25 cellular contexts compared by ENCODE assay signal in genomic region chr9:88759374-88759773, GRCh38.
"Had no signal": no experiment of that assay in that cellular context is flagged by ENCODE, and none has a peak within 500 bp of the region (broad histone marks: within the 10 kb centered on the region; RNA-seq: fewer than 3 reads in every experiment).

No MANE protein-coding gene starts in this region.

- H3K36me3 ChIP-seq: gastrocnemius medialis, left lung, tibial artery, vagina had no signal

- H3K27ac ChIP-seq: body of pancreas, gastrocnemius medialis, left lung, tibial artery, vagina had no signal

- H3K4me3 ChIP-seq: body of pancreas, gastrocnemius medialis, left lung, tibial artery, vagina had no signal

- H3K27me3 ChIP-seq: body of pancreas, gastrocnemius medialis, left lung, tibial artery, vagina had no signal

- H3K4me3 Mint-ChIP-seq: activated CD4-positive, alpha-beta memory T cell treated with anti-CD3 and anti-CD28 coated beads, Interleukin-2, amount 10 ng/mL, durations not matched to agents 7 days and 5 days; activated CD4-positive, alpha-beta T cell treated with anti-CD3 and anti-CD28 coated beads for 36 hours; activated CD8-positive, alpha-beta memory T cell treated with anti-CD3 and anti-CD28 coated beads, Interleukin-2, amount 10 ng/mL, durations not matched to agents 7 days and 5 days; activated naive CD8-positive, alpha-beta T cell treated with anti-CD3 and anti-CD28 coated beads, Interleukin-2, amount 10 ng/mL, durations not matched to agents 7 days and 5 days; memory B cell; naive thymus-derived CD8-positive, alpha-beta T cell; T-helper 2 cell treated with Interferon-gamma antibody and Interleukin-4, amounts not matched to agents 5 μg/mL and 100 μg/mL, for 36 hours; WTC11 had no signal

- H3K9me3 Mint-ChIP-seq: activated CD4-positive, alpha-beta memory T cell treated with anti-CD3 and anti-CD28 coated beads, Interleukin-2, amount 10 ng/mL, durations not matched to agents 7 days and 5 days; activated naive CD8-positive, alpha-beta T cell treated with anti-CD3 and anti-CD28 coated beads, Interleukin-2, amount 10 ng/mL, durations not matched to agents 7 days and 5 days; activated T-helper 2 cell treated with anti-CD3 and anti-CD28 coated beads, Interferon-gamma antibody, Interleukin-2, Interleukin-4, amounts not matched to agents 10 μg/mL and 5 μg/mL and 100 μg/mL, durations not matched to agents 14 hours and 24 hours and 36 hours; T-helper 2 cell treated with Interferon-gamma antibody and Interleukin-4, amounts not matched to agents 5 μg/mL and 100 μg/mL, for 36 hours; WTC11 had no signal

- H3K9me3 ChIP-seq: body of pancreas, gastrocnemius medialis, left lung, tibial artery, vagina had no signal

- H3K27ac Mint-ChIP-seq: activated CD4-positive, alpha-beta memory T cell treated with anti-CD3 and anti-CD28 coated beads, Interleukin-2, amount 10 ng/mL, durations not matched to agents 7 days and 5 days; activated CD4-positive, alpha-beta T cell treated with anti-CD3 and anti-CD28 coated beads for 36 hours; activated CD8-positive, alpha-beta memory T cell treated with anti-CD3 and anti-CD28 coated beads, Interleukin-2, amount 10 ng/mL, durations not matched to agents 7 days and 5 days; activated naive CD8-positive, alpha-beta T cell treated with anti-CD3 and anti-CD28 coated beads, Interleukin-2, amount 10 ng/mL, durations not matched to agents 7 days and 5 days; activated T-helper 2 cell treated with anti-CD3 and anti-CD28 coated beads, Interferon-gamma antibody, Interleukin-2, Interleukin-4, amounts not matched to agents 10 μg/mL and 5 μg/mL and 100 μg/mL, durations not matched to agents 14 hours and 24 hours and 36 hours; memory B cell; T-helper 2 cell treated with Interferon-gamma antibody and Interleukin-4, amounts not matched to agents 5 μg/mL and 100 μg/mL, for 36 hours; WTC11 had no signal

- DNase-seq: activated CD4-positive, alpha-beta memory T cell treated with anti-CD3 and anti-CD28 coated beads, Interleukin-2, amount 10 ng/mL, durations not matched to agents 7 days and 5 days; activated CD4-positive, alpha-beta T cell treated with anti-CD3 and anti-CD28 coated beads for 36 hours; activated CD8-positive, alpha-beta memory T cell treated with anti-CD3 and anti-CD28 coated beads, Interleukin-2, amount 10 ng/mL, durations not matched to agents 7 days and 5 days; activated naive CD4-positive, alpha-beta T cell treated with Interleukin-2 at 50 U/mL for 16 hours; activated naive CD8-positive, alpha-beta T cell treated with anti-CD3 and anti-CD28 coated beads, Interleukin-2, amount 10 ng/mL, durations not matched to agents 7 days and 5 days; activated T-cell treated with anti-CD3 and anti-CD28 coated beads, Interleukin-2, amount 50 U/mL, for 1 hour; body of pancreas; cerebellar nuclear complex; cortex of kidney; effector CD4-positive, alpha-beta T cell; gastrocnemius medialis; head of caudate nucleus; kidney; left lung; naive thymus-derived CD8-positive, alpha-beta T cell; stimulated activated CD4-positive, alpha-beta T cell treated with anti-CD3 and anti-CD28 coated beads, Interleukin-12 subunit alpha, Interleukin-12 subunit beta, amount 100 ng/mL, for 4 hours; stimulated activated CD4-positive, alpha-beta T cell treated with anti-CD3 and anti-CD28 coated beads, Interleukin-1b, Interleukin-23, amount 100 ng/mL, for 48 hours; stimulated activated naive CD8-positive, alpha-beta T cell treated with anti-CD3 and anti-CD28 coated beads, Interleukin-15, Interleukin-2, amounts not matched to agents 100 U/mL and 50 U/mL, for 24 hours; substantia nigra; tibial artery had no signal

- H3K4me1 ChIP-seq: gastrocnemius medialis, left lung, vagina had no signal

- H3K4me1 Mint-ChIP-seq: activated CD4-positive, alpha-beta memory T cell treated with anti-CD3 and anti-CD28 coated beads, Interleukin-2, amount 10 ng/mL, durations not matched to agents 7 days and 5 days; activated CD4-positive, alpha-beta T cell treated with anti-CD3 and anti-CD28 coated beads for 36 hours; activated CD8-positive, alpha-beta memory T cell treated with anti-CD3 and anti-CD28 coated beads, Interleukin-2, amount 10 ng/mL, durations not matched to agents 7 days and 5 days; activated naive CD8-positive, alpha-beta T cell treated with anti-CD3 and anti-CD28 coated beads, Interleukin-2, amount 10 ng/mL, durations not matched to agents 7 days and 5 days; memory B cell; naive thymus-derived CD8-positive, alpha-beta T cell had no signal

- H3K36me3 Mint-ChIP-seq: activated CD8-positive, alpha-beta memory T cell treated with anti-CD3 and anti-CD28 coated beads, Interleukin-2, amount 10 ng/mL, durations not matched to agents 7 days and 5 days; activated naive CD8-positive, alpha-beta T cell treated with anti-CD3 and anti-CD28 coated beads, Interleukin-2, amount 10 ng/mL, durations not matched to agents 7 days and 5 days; memory B cell; WTC11 had no signal

- ATAC-seq: activated CD4-positive, alpha-beta T cell treated with anti-CD3 and anti-CD28 coated beads for 36 hours; activated CD8-positive, alpha-beta memory T cell treated with anti-CD3 and anti-CD28 coated beads, Interleukin-2, amount 10 ng/mL, durations not matched to agents 7 days and 5 days; body of pancreas; gastrocnemius medialis; left lung; naive thymus-derived CD8-positive, alpha-beta T cell; stimulated activated naive CD8-positive, alpha-beta T cell treated with anti-CD3 and anti-CD28 coated beads, Interleukin-15, Interleukin-2, amounts not matched to agents 100 U/mL and 50 U/mL, for 24 hours; WTC11 had no signal
